In genomic region chr1:44730741-44731512, GRCh38 we compare ENCODE assay signal across 8 cellular contexts. TPM values are rescaled to one million over a fixed set of nuclear protein-coding genes. Genes with fewer than 3 reads are reported as not detected.
DNase-seq lines count a peak whose midpoint lies in the region; ATAC-seq and TF ChIP-seq lines count a peak whose summit lies in the region.

Gene RNU5D-1, minus strand, starts transcription at chr1:44731170.

- H3K4me3 ChIP-seq in HAP-1, result peak within 1 kb of the TSS; percentile 7; the same call in 1 of the 2 replicates
- H3K4me3 ChIP-seq in neuron (ENCODE audit: low read length), result peak within 1 kb of the TSS; percentile 21

- peak within 1 kb of the TSS; percentile 99 for H3K27ac ChIP-seq in foreskin keratinocyte

- H3K27me3 ChIP-seq in HAP-1 (ENCODE audit: low read depth) (no peaks in the 10 kb centered on the region), foreskin keratinocyte (no peaks in the 10 kb centered on the region), neuron (ENCODE audit: insufficient read depth, low read length) (no peaks in the 10 kb centered on the region)

- DNase-seq in GDM1 (lab: John Stamatoyannopoulos, UW) (peak; percentile 86), HAP-1 (ENCODE audit: low spot score in 2 of 2) (peak; percentile 95 to 97), M059J (ENCODE audit: low read depth) (peak; percentile 99), foreskin keratinocyte (peak; percentile 99 to 100), stromal cell of bone marrow (ENCODE audit: low read depth) (peak; percentile 90)
- peak; percentile 98 for DNase-seq in activated effector memory CD4-positive, alpha-beta T cell treated with anti-CD3 and anti-CD28 coated beads, Interleukin-2, amount 50 U/mL, for 16 hours

- TF ChIP-seq POLR2A in Raji (IDR thresholded peaks at IDR 0.05; ENCODE audit: insufficient read depth, low read depth, low read length), result peak; percentile 100

- H3K9me3 ChIP-seq in HAP-1 (no peaks in the 10 kb centered on the region), neuron (ENCODE audit: low read length) (no peaks in the 10 kb centered on the region)

- in situ Hi-C loops in HAP-1 (cut with MboI; ENCODE audit: low sequenced_read_pairs), result loop anchor here (10.0 kb wide), 1 partner anchor 84 kb away; no protein-coding TSS in a partner anchor

- H3K4me1 ChIP-seq in HAP-1 (peaks cover 13% of the 10 kb centered on the region), foreskin keratinocyte (peaks cover 4% of the 10 kb centered on the region), neuron (ENCODE audit: insufficient read depth, low read length) (peaks cover 5% of the 10 kb centered on the region)

- TF ChIP-seq CTCF in foreskin keratinocyte (conservative IDR thresholded peaks at IDR 0.05), result peak; percentile 97

- H3K36me3 ChIP-seq in HAP-1 (replicated peaks) (no peaks in the 10 kb centered on the region), neuron (ENCODE audit: insufficient read depth, low read length) (no peaks in the 10 kb centered on the region)

- ATAC-seq in foreskin keratinocyte, result peak; percentile 89

- peak within 1 kb of the TSS; percentile 39 for H2AFZ ChIP-seq in neuron (ENCODE audit: low read depth, low read length)

RNA-seq across cellular contexts. Expression of gene RNU5D-1, which starts in this region (rescaled TPM):
- not detected in 2 replicates for total RNA-seq in M059J (2014; rRNA removed; shearing (Covaris generic))
- total RNA-seq in foreskin keratinocyte, result not detected in 2 replicates
- polyA plus RNA-seq in foreskin keratinocyte, result not detected in 2 replicates

Comparison
In these comparisons a context has a peak if more than half of its experiments do, and no peak if none do; other contexts are left out.
1. Peak in every context shown above with its lines: DNase-seq, ATAC-seq, H3K4me3 ChIP-seq and H3K27ac ChIP-seq.
2. Peak in DNase-seq in M059J; RNA of the gene not detected or under 1 TPM.
3. Peak in DNase-seq, ATAC-seq and H3K27ac ChIP-seq in foreskin keratinocyte; RNA of the gene not detected or under 1 TPM.